21 cellular contexts compared by ENCODE assay signal in the genomic region with DNA sequence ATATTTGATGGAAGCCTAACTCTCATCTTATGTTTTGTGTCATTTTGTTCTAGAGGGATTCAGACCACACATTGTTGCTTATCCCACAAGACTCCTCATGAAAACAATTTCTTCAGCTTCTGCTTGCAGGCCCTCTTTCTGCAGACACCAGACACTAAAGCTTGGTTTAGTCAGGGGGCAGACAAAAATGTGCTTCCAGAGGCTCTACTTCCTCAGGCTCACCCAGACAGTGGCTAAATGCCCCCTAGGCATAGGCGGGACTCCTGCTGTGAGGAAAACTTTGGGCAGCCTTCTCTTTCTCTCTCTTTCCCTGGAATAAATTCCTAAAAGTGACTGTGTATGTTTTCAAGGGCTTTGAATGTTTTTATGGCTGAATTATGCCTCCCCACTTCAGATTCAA.
A peak's percentile ranks its signal among the peaks of the same experiment; 100 is the strongest.
DNase-seq lines count a peak whose midpoint lies in the region; ATAC-seq, FAIRE-seq and TF ChIP-seq lines count a peak whose summit lies in the region.
"Had no signal": no experiment of that assay in that cellular context is flagged by ENCODE, and none has a peak within 500 bp of the region (broad histone marks: within the 10 kb centered on the region; RNA-seq: fewer than 3 reads in every experiment).

No MANE protein-coding gene starts in this region.

- H3K4me3 ChIP-seq in neuronal stem cell (ENCODE audit: low read length in 2 of 2) = no peak overlapping the region
- H3K4me3 ChIP-seq in CD8-positive, alpha-beta T cell (ENCODE audit: low read depth, low read length) = no peak overlapping the region

- H3K27me3 ChIP-seq in neuronal stem cell (ENCODE audit: control insufficient read depth in 3 of 3, insufficient read depth in 3 of 3, low read depth in 1 of 3, low read length in 3 of 3) = no peaks in the 10 kb centered on the region
- H3K27me3 ChIP-seq in CD8-positive, alpha-beta T cell (ENCODE audit: insufficient read depth, low read length) = no peaks in the 10 kb centered on the region

- H3K36me3 ChIP-seq in neuronal stem cell (replicated peaks in 1 of 2; ENCODE audit: control insufficient read depth in 2 of 2, insufficient read depth in 2 of 2, low read length in 2 of 2) = no peaks in the 10 kb centered on the region
- no peaks in the 10 kb centered on the region for H3K36me3 ChIP-seq in CD8-positive, alpha-beta T cell (ENCODE audit: insufficient read depth, low read length)

- CTCF ChIA-PET in CD8-positive, alpha-beta T cell (lab: Charles Lee) = no interaction called here

- no peak for ATAC-seq in CD8-positive, alpha-beta T cell

- no peak overlapping the region for H3K14ac ChIP-seq in neuronal stem cell (ENCODE audit: low read length)

- no peak overlapping the region for H3K27ac Mint-ChIP-seq in CD8-positive, alpha-beta T cell
- H3K27ac Mint-ChIP-seq: CD14-positive monocyte had no signal

- no peak overlapping the region for H2BK120ac ChIP-seq in neuronal stem cell (ENCODE audit: low read depth, low read length)

- no peak overlapping the region for H2AK5ac ChIP-seq in neuronal stem cell (ENCODE audit: low read depth, low read length)

- no peak overlapping the region for H2BK12ac ChIP-seq in neuronal stem cell (ENCODE audit: low read length)

- no peak overlapping the region for H3K4ac ChIP-seq in neuronal stem cell (ENCODE audit: low read length)

- no peak for TF ChIP-seq POLR2A in H54 (IDR thresholded peaks at IDR 0.05; ENCODE audit: low read depth, low read length)

- H2AFZ ChIP-seq in neuronal stem cell (ENCODE audit: low read length) = peak overlapping the region; percentile 35

- no peaks in the 10 kb centered on the region for H3K9me3 ChIP-seq in neuronal stem cell (replicated peaks in 1 of 2; ENCODE audit: control insufficient read depth in 2 of 2, insufficient read depth in 1 of 2, low read depth in 1 of 2, low read length in 2 of 2)
- H3K9me3 ChIP-seq in CD8-positive, alpha-beta T cell (ENCODE audit: low read length) = no peaks in the 10 kb centered on the region
- H3K9me3 ChIP-seq: Caco-2 had no signal

- no peaks in the 10 kb centered on the region for H3K27me3 Mint-ChIP-seq in CD8-positive, alpha-beta T cell (ENCODE audit: low read depth)

- peak; percentile 15 for FAIRE-seq in H54 (lab: Jason Lieb, UNC)
- FAIRE-seq: GM19239 had no signal

- H3K36me3 Mint-ChIP-seq in CD8-positive, alpha-beta T cell = no peaks in the 10 kb centered on the region
- H3K36me3 Mint-ChIP-seq: CD14-positive monocyte had no signal

- H3K23ac ChIP-seq in neuronal stem cell (ENCODE audit: low read depth, low read length, poor library complexity) = no peak overlapping the region

- H2BK15ac ChIP-seq in neuronal stem cell (ENCODE audit: low read length) = no peak overlapping the region

- H2BK5ac ChIP-seq in neuronal stem cell (ENCODE audit: low read length) = no peak overlapping the region

- no peak overlapping the region for H4K91ac ChIP-seq in neuronal stem cell (ENCODE audit: low read depth, low read length, poor library complexity)

- no peak overlapping the region for H4K8ac ChIP-seq in neuronal stem cell (ENCODE audit: low read depth, low read length)

- H3K9me3 Mint-ChIP-seq in CD8-positive, alpha-beta T cell = peaks cover 4% of the 10 kb centered on the region

- H3K4me1 ChIP-seq in neuronal stem cell (ENCODE audit: control insufficient read depth in 2 of 2, insufficient read depth in 1 of 2, low read depth in 1 of 2, low read length in 2 of 2) = peaks cover 0 to 2% of the 10 kb centered on the region in 2 donors
- no peaks in the 10 kb centered on the region for H3K4me1 ChIP-seq in CD8-positive, alpha-beta T cell (ENCODE audit: insufficient read depth, low read length)
- H3K4me1 ChIP-seq: Caco-2 had no signal

- H3K4me3 Mint-ChIP-seq in CD8-positive, alpha-beta T cell = no peak overlapping the region
- H3K4me3 Mint-ChIP-seq: CD14-positive monocyte had no signal

- no peak for DNase-seq in H54 (ENCODE audit: insufficient read length, low spot score)
- DNase-seq in RPMI7951 (ENCODE audit: low read depth) = peak; percentile 17
- peak; percentile 52 for DNase-seq in ecto neural progenitor cell (ENCODE audit: low spot score)
- no peak for DNase-seq in neuronal stem cell (ENCODE audit: low spot score)
- DNase-seq in COLO829 (ENCODE audit: low spot score) = no peak
- no peak for DNase-seq in CD8-positive, alpha-beta T cell
- DNase-seq in activated CD4-positive, alpha-beta T cell treated with anti-CD3 and anti-CD28 coated beads for 4 hours = no peak
- no peak for DNase-seq in GM20000 (ENCODE audit: low spot score)
- DNase-seq: ACHN, AML-193, Caco-2, DMS153, EL, HCEC 1CT, NCI-H1048, NCI-H1694, NCI-H524, SIG-M5 had no signal

- no CpG with 5 or more reads among the region's 1 CpG for WGBS in neuronal stem cell (ENCODE audit: extremely low coverage in 2 of 2, insufficient read length in 2 of 2, insufficient replicate concordance in 1 of 2), 2 donors

- H3K79me1 ChIP-seq in neuronal stem cell (ENCODE audit: low read depth, low read length) = no peaks in the 10 kb centered on the region

- no peak overlapping the region for H3K18ac ChIP-seq in neuronal stem cell (ENCODE audit: low read length)

- no peak overlapping the region for H3K9ac ChIP-seq in neuronal stem cell (ENCODE audit: low read depth, low read length, poor library complexity)

- H3K27ac ChIP-seq in neuronal stem cell (replicated peaks; ENCODE audit: low read length) = no peak overlapping the region
- H3K27ac ChIP-seq in CD8-positive, alpha-beta T cell (ENCODE audit: low read depth, low read length) = no peak overlapping the region
- H3K27ac ChIP-seq: HL-60 had no signal

- no peaks in the 10 kb centered on the region for H3K4me1 Mint-ChIP-seq in CD8-positive, alpha-beta T cell (ENCODE audit: low read depth)
- H3K4me1 Mint-ChIP-seq: CD14-positive monocyte had no signal

- H3K4me2 ChIP-seq in neuronal stem cell (ENCODE audit: insufficient read depth, low read length, poor library complexity, severe bottlenecking) = no peak overlapping the region

- TF ChIP-seq CTCF in CD8-positive, alpha-beta T cell (IDR thresholded peaks at IDR 0.05) = no peak
- no peak for TF ChIP-seq CTCF in GM20000 (IDR thresholded peaks at IDR 0.05; ENCODE audit: extremely low read depth, missing control alignments)

- POLR2A ChIA-PET in CD8-positive, alpha-beta T cell (lab: Charles Lee) = no interaction called here

- intact Hi-C loops in CD8-positive, alpha-beta T cell (cut with DNase I, micrococcal nuclease) = no loop called here

Comparison
In these comparisons a context has a peak if more than half of its experiments do, and no peak if none do; other contexts are left out.
1. DNase-seq: peak in RPMI7951 (single experiment) and ecto neural progenitor cell (single experiment); none in H54 (single experiment), neuronal stem cell (single experiment), COLO829 (single experiment), CD8-positive, alpha-beta T cell (0 of 7), activated CD4-positive, alpha-beta T cell treated with anti-CD3 and anti-CD28 coated beads for 4 hours (0 of 2) and GM20000 (single experiment).